In genomic region chr20:47979361-47980095, GRCh38 we compare ENCODE assay signal across 7 cellular contexts.
A peak's percentile ranks its signal among the peaks of the same experiment; 100 is the strongest.
DNase-seq lines count a peak whose midpoint lies in the region; ATAC-seq, FAIRE-seq and TF ChIP-seq lines count a peak whose summit lies in the region.
"Not testable (repeated sequence)": the region's sequence is repeated elsewhere in the genome, so short reads cannot be mapped to it uniquely, and the experiment has no call there.

No MANE protein-coding gene starts in this region.

- H3K27me3 Mint-ChIP-seq in GM23338 (ENCODE audit: insufficient read depth, low read depth, poor library complexity); endodermal cell (ENCODE audit: insufficient read depth): not testable (repeated sequence)

- CTCF ChIA-PET in PC-9 (lab: Charles Lee); HepG2 (lab: Yijun Ruan, JAX; ENCODE audit: low intra/inter-chr PET ratio, low total read pairs): not testable (repeated sequence)

- not testable (repeated sequence) for H3K4me3 ChIP-seq in GM23338; PC-9; adrenal gland; endodermal cell (ENCODE audit: low read length); HepG2 (replicated peaks in 1 of 3; ENCODE audit: insufficient read depth in 1 of 3, low read depth in 2 of 3, low read length in 3 of 3); smooth muscle cell

- ATAC-seq in GM23338, result peak; percentile 85
- ATAC-seq in HepG2, result peak; percentile 8; the same call in 2 of the 3 replicates
- ATAC-seq in omental fat pad (ENCODE audit: low FRiP score), result peak; percentile 72

- in situ Hi-C loops in HepG2 (cut with HindIII; ENCODE audit: extremely low pct_ligation_motif_present, low pct_unique_long_range_greater_than_20kb), result loop anchor here (10.0 kb wide), 1 partner anchor 395 kb away; no protein-coding TSS in a partner anchor

- FAIRE-seq in HepG2 (lab: Jason Lieb, UNC), result not testable (repeated sequence)

- TF ChIP-seq RAD21 in HepG2 (CRISPR knock-in tag; IDR thresholded peaks at IDR 0.05), result not testable (repeated sequence)

- not testable (repeated sequence) for H3K4me3 Mint-ChIP-seq in GM23338, endodermal cell

- not testable (repeated sequence) for H3K9ac ChIP-seq in endodermal cell (ENCODE audit: extremely low read depth, low read length, poor library complexity, severe bottlenecking); HepG2 (ENCODE audit: insufficient read depth, low read depth, low read length); smooth muscle cell (ENCODE audit: low read depth)

- 41 to 56% (median 44%) methylated on average over 6 to 11 of the region's 11 CpGs for WGBS in adrenal gland, 4 donors
- 50 to 56% methylated on average over 2 to 11 of the region's 11 CpGs for WGBS in endodermal cell (ENCODE audit: insufficient coverage in 1 of 2, insufficient read length in 1 of 2), 2 experiments
- 40% methylated on average over 11 of the region's 11 CpGs for WGBS in HepG2 (ENCODE audit: low lambda C conversion rate)
- WGBS in smooth muscle cell (ENCODE audit: low lambda C conversion rate), result 36% methylated on average over 11 of the region's 11 CpGs

- H3K9me3 ChIP-seq in PC-9 (ENCODE audit: insufficient read depth, low read depth); adrenal gland (replicated peaks in 1 of 3); endodermal cell (ENCODE audit: control insufficient read depth, low read length); HepG2 (ENCODE audit: low read length); smooth muscle cell (replicated peaks; ENCODE audit: low read depth): not testable (repeated sequence)

- not testable (repeated sequence) for BruUV-seq in PC-9 (replicated peaks; lab: Mats Ljungman, UMichigan); HepG2 (replicated peaks; lab: Mats Ljungman, UMichigan)

- not testable (repeated sequence) for H3K36me3 Mint-ChIP-seq in GM23338 (ENCODE audit: low read depth); endodermal cell (ENCODE audit: low read depth)

- not testable (repeated sequence) for H2AFZ ChIP-seq in GM23338; PC-9; HepG2 (ENCODE audit: low read length)
- H2AFZ ChIP-seq in smooth muscle cell (ENCODE audit: low read depth), result peak overlapping the region; percentile 72

- H4K20me1 ChIP-seq in GM23338 (replicated peaks; ENCODE audit: insufficient read depth); PC-9 (ENCODE audit: insufficient read depth); HepG2 (ENCODE audit: insufficient read depth, low read length); smooth muscle cell (ENCODE audit: low read depth): not testable (repeated sequence)

- not testable (repeated sequence) for TF ChIP-seq CTCF in GM23338 (conservative IDR thresholded peaks at IDR 0.05; ENCODE audit: low read depth in 2 of 2); PC-9 (conservative IDR thresholded peaks at IDR 0.05); adrenal gland (IDR thresholded peaks at IDR 0.05); endodermal cell (conservative IDR thresholded peaks at IDR 0.05); HepG2 (CRISPR knock-in tag; IDR thresholded peaks at IDR 0.05); omental fat pad (IDR thresholded peaks at IDR 0.05); smooth muscle cell (IDR thresholded peaks at IDR 0.05; ENCODE audit: borderline replicate concordance, insufficient read depth, poor library complexity, severe bottlenecking)

- peaks cover 13% of the 10 kb centered on the region for H3K4me1 Mint-ChIP-seq in GM23338
- peaks cover 26% of the 10 kb centered on the region for H3K4me1 Mint-ChIP-seq in endodermal cell

- H3K4me2 ChIP-seq in GM23338; PC-9; HepG2 (ENCODE audit: low read depth, low read length); smooth muscle cell: not testable (repeated sequence)

- DNase-seq in GM23338 (ENCODE audit: low spot score); HepG2 (ENCODE audit: low spot score); omental fat pad (ENCODE audit: low spot score); smooth muscle cell (lab: John Stamatoyannopoulos, UW; ENCODE audit: unreplicated experiment): not testable (repeated sequence)
- peak in 1 of 2 experiments; percentile 59 for DNase-seq in PC-9
- DNase-seq in adrenal gland, result peak in 5 of 7 donors; percentile 54 to 68 (median 58)
- DNase-seq in endodermal cell, result peak; percentile 50

- TF ChIP-seq POLR2A in adrenal gland (IDR thresholded peaks at IDR 0.05), result peak in 1 of 2 donors; percentile 25
- not testable (repeated sequence) for TF ChIP-seq POLR2A in HepG2 (IDR thresholded peaks at IDR 0.05; ENCODE audit: insufficient read depth in 1 of 2, low read depth in 2 of 2, low read length in 2 of 2)

- not testable (repeated sequence) for H3K36me3 ChIP-seq in GM23338 (ENCODE audit: insufficient read depth); PC-9 (ENCODE audit: low read depth); adrenal gland (replicated peaks in 1 of 2); endodermal cell (ENCODE audit: control insufficient read depth, insufficient read depth, low read length); HepG2 (replicated peaks in 1 of 2; ENCODE audit: control insufficient read depth in 1 of 2, insufficient read depth in 2 of 2, low read length in 2 of 2); smooth muscle cell (ENCODE audit: low read depth)

- H3K27ac Mint-ChIP-seq in GM23338, endodermal cell: not testable (repeated sequence)

- not testable (repeated sequence) for H3F3A ChIP-seq in GM23338 (replicated peaks; ENCODE audit: low read depth); smooth muscle cell (ENCODE audit: low read depth)
- peaks cover 40% of the 10 kb centered on the region for H3F3A ChIP-seq in PC-9 (ENCODE audit: insufficient read depth, low read depth)

- POLR2A ChIA-PET in PC-9 (lab: Charles Lee; ENCODE audit: unreplicated experiment); HepG2 (lab: Yijun Ruan, JAX): not testable (repeated sequence)

- not testable (repeated sequence) for H3K4me1 ChIP-seq in GM23338 (ENCODE audit: insufficient read depth); adrenal gland (replicated peaks in 1 of 2); endodermal cell (ENCODE audit: control insufficient read depth, insufficient read depth, low read length); smooth muscle cell (ENCODE audit: low read depth)
- H3K4me1 ChIP-seq in PC-9 (replicated peaks; ENCODE audit: insufficient read depth) (peaks cover 64% of the 10 kb centered on the region), HepG2 (ENCODE audit: insufficient read depth, low read length) (peaks cover 80% of the 10 kb centered on the region)

- not testable (repeated sequence) for TF ChIP-seq EP300 in HepG2 (IDR thresholded peaks at IDR 0.05; ENCODE audit: low read depth in 2 of 2, low read length in 2 of 2); HepG2 (CRISPR knock-in tag; IDR thresholded peaks at IDR 0.05; ENCODE audit: borderline replicate concordance)

- intact Hi-C loops in PC-9 (cut with micrococcal nuclease; ENCODE audit: unreplicated experiment), result loop anchor here (5.0 kb wide), 1 partner anchor 73 kb away; no protein-coding TSS in a partner anchor
- intact Hi-C loops in adrenal gland (cut with DNase I); HepG2 (cut with micrococcal nuclease; ENCODE audit: unreplicated experiment): not testable (repeated sequence)

- not testable (repeated sequence) for H3K79me2 ChIP-seq in GM23338 (replicated peaks; ENCODE audit: insufficient read depth); HepG2 (ENCODE audit: insufficient read depth, low read length); smooth muscle cell (ENCODE audit: low read depth)
- peaks cover 13% of the 10 kb centered on the region for H3K79me2 ChIP-seq in PC-9 (ENCODE audit: low read depth)

- H3K9me2 ChIP-seq in GM23338 (ENCODE audit: insufficient read depth); PC-9 (ENCODE audit: insufficient read depth): not testable (repeated sequence)

- H3K27ac ChIP-seq in GM23338 (ENCODE audit: low read depth); endodermal cell (ENCODE audit: low read depth, low read length); HepG2 (ENCODE audit: extremely low read length, insufficient read depth, low read length); smooth muscle cell (ENCODE audit: low read depth): not testable (repeated sequence)
- peak overlapping the region; percentile 34 for H3K27ac ChIP-seq in PC-9
- H3K27ac ChIP-seq in adrenal gland, result peak overlapping the region in 1 of 5 donors; percentile 55

- not testable (repeated sequence) for H3K27me3 ChIP-seq in GM23338 (ENCODE audit: insufficient read depth); PC-9 (ENCODE audit: insufficient read depth, low read depth); adrenal gland; endodermal cell (ENCODE audit: control insufficient read depth, insufficient read depth, low read length, poor library complexity, severe bottlenecking); smooth muscle cell (ENCODE audit: low read depth)
- peaks cover 2 to 11% of the 10 kb centered on the region in 2 experiments; a peak in 4 of 5 replicates for H3K27me3 ChIP-seq in HepG2 (ENCODE audit: control insufficient read depth in 1 of 2, insufficient read depth in 2 of 2, low read length in 2 of 2)

- not testable (repeated sequence) for H3K9me3 Mint-ChIP-seq in GM23338, endodermal cell

TF ChIP-seq in HepG2, 621 proteins besides CTCF, POLR2A, EP300 and RAD21 (continues in another document):
- TF ChIP-seq KDM1A (CRISPR knock-in tag; IDR thresholded peaks at IDR 0.05), result peak; percentile 78; the same call in 1 of the 2 replicates
- peak; percentile 39; the same call in 1 of the 2 replicates for TF ChIP-seq MAX (IDR thresholded peaks at IDR 0.05)

Comparison
In these comparisons a context has a peak if more than half of its experiments do, and no peak if none do; other contexts are left out.
1. ATAC-seq: peak in every context shown above with its lines; median percentile 85 in GM23338; 72 in omental fat pad; 8 in HepG2.